In genomic region chr10:130882911-130883310, GRCh38 we compare ENCODE assay signal across 20 cellular contexts.
A peak's percentile ranks its signal among the peaks of the same experiment; 100 is the strongest.
DNase-seq lines count a peak whose midpoint lies in the region; ATAC-seq and TF ChIP-seq lines count a peak whose summit lies in the region.
"Had no signal": no experiment of that assay in that cellular context is flagged by ENCODE, and none has a peak within 500 bp of the region (broad histone marks: within the 10 kb centered on the region; RNA-seq: fewer than 3 reads in every experiment).

No MANE protein-coding gene starts in this region.

- no peak overlapping the region for H3K27ac ChIP-seq in WERI-Rb-1
- H3K27ac ChIP-seq in Karpas-422 (ENCODE audit: low read length) = no peak overlapping the region
- H3K27ac ChIP-seq: A549; BLaER1 treated with 17β-estradiol and CSF1 and Interleukin-3, amounts not matched to agents 10 nM and 100 nM had no signal

- intact Hi-C loops in posterior vena cava (cut with DNase I) = no loop called here

- H3K4me2 ChIP-seq in Karpas-422 (ENCODE audit: low read depth, low read length, poor library complexity, severe bottlenecking) = no peak overlapping the region
- H3K4me2 ChIP-seq: A549 had no signal

- no peak overlapping the region for H2AFZ ChIP-seq in Karpas-422 (ENCODE audit: low read length)

- ATAC-seq in HG03025 (IDR thresholded peaks at IDR 0.05; ENCODE audit: low FRiP score, unreplicated experiment) = no peak
- ATAC-seq in HG02623 (IDR thresholded peaks at IDR 0.05; ENCODE audit: unreplicated experiment) = no peak
- ATAC-seq: A549 had no signal

- H3K4me3 ChIP-seq in H7 (ENCODE audit: insufficient read depth, low read depth, low read length) (no peak overlapping the region), WERI-Rb-1 (ENCODE audit: low read depth, low read length) (no peak overlapping the region), Karpas-422 (ENCODE audit: low read length) (no peak overlapping the region)
- H3K4me3 ChIP-seq: A549; BLaER1 treated with 17β-estradiol and CSF1 and Interleukin-3, amounts not matched to agents 10 nM and 100 nM had no signal

- H3K4me1 ChIP-seq in Karpas-422 (ENCODE audit: low read length) = no peaks in the 10 kb centered on the region
- H3K4me1 ChIP-seq: A549, BE2C had no signal

- TF ChIP-seq CTCF in WERI-Rb-1 (IDR thresholded peaks at IDR 0.05; ENCODE audit: low read depth, low read length) = peak; percentile 20; the same call in 1 of the 2 replicates

- H3K9me3 ChIP-seq in WERI-Rb-1 (ENCODE audit: severe bottlenecking) (no peaks in the 10 kb centered on the region), Karpas-422 (ENCODE audit: low read length) (no peaks in the 10 kb centered on the region)
- H3K9me3 ChIP-seq: A549; BE2C; BLaER1 treated with 17β-estradiol and CSF1 and Interleukin-3, amounts not matched to agents 10 nM and 100 nM had no signal

- H3K9ac ChIP-seq in Karpas-422 (ENCODE audit: low read length) = no peak overlapping the region
- H3K9ac ChIP-seq: BLaER1 treated with 17β-estradiol and CSF1 and Interleukin-3, amounts not matched to agents 10 nM and 100 nM had no signal

- H3K27me3 ChIP-seq in H7 (ENCODE audit: control insufficient read depth, insufficient read depth, low read length) (no peaks in the 10 kb centered on the region), WERI-Rb-1 (ENCODE audit: insufficient read depth, low read depth, severe bottlenecking) (no peaks in the 10 kb centered on the region), Karpas-422 (ENCODE audit: low read length) (no peaks in the 10 kb centered on the region)
- H3K27me3 ChIP-seq: BE2C; BLaER1 treated with 17β-estradiol and CSF1 and Interleukin-3, amounts not matched to agents 10 nM and 100 nM had no signal

- H4K20me1 ChIP-seq in Karpas-422 (ENCODE audit: insufficient read depth, low read depth, low read length) = no peaks in the 10 kb centered on the region
- H4K20me1 ChIP-seq: BLaER1 treated with 17β-estradiol and CSF1 and Interleukin-3, amounts not matched to agents 10 nM and 100 nM had no signal

- H3K79me2 ChIP-seq in Karpas-422 (ENCODE audit: low read length) = no peaks in the 10 kb centered on the region

- H3K36me3 ChIP-seq in H7 (replicated peaks; ENCODE audit: control insufficient read depth, insufficient read depth, low read length) (no peaks in the 10 kb centered on the region), WERI-Rb-1 (no peaks in the 10 kb centered on the region), Karpas-422 (ENCODE audit: insufficient read depth, low read length) (no peaks in the 10 kb centered on the region)
- H3K36me3 ChIP-seq: BE2C; BLaER1 treated with 17β-estradiol and CSF1 and Interleukin-3, amounts not matched to agents 10 nM and 100 nM had no signal

- no peaks in the 10 kb centered on the region for H3K9me2 ChIP-seq in Karpas-422 (replicated peaks; ENCODE audit: insufficient read depth, low read length)

- DNase-seq in H7 (peak; percentile 5), WERI-Rb-1 (no peak), cerebellum (ENCODE audit: low spot score) (peak; percentile 57), posterior vena cava (ENCODE audit: low spot score) (peak; percentile 3), Karpas-422 (no peak)
- DNase-seq: 8988T; ACHN; AML-193; BE2C; CD4-positive, alpha-beta T cell; DMS 273 treated with DMSO at 0.1 percent for 48 hours; DMS79; EL; GF-D8; GOT3; HCEC 1CT had no signal

Comparison
In these comparisons a context has a peak if more than half of its experiments do, and no peak if none do; other contexts are left out.
1. DNase-seq: peak in H7 (single experiment), cerebellum (single experiment) and posterior vena cava (single experiment); none in WERI-Rb-1 (single experiment) and Karpas-422 (single experiment).